19 cellular contexts compared by ENCODE assay signal in genomic region chr6:2181567-2181966, GRCh38.
DNase-seq lines count a peak whose midpoint lies in the region; ATAC-seq, FAIRE-seq and TF ChIP-seq lines count a peak whose summit lies in the region.
"Had no signal": no experiment of that assay in that cellular context is flagged by ENCODE, and none has a peak within 500 bp of the region (broad histone marks: within the 10 kb centered on the region; RNA-seq: fewer than 3 reads in every experiment).

No MANE protein-coding gene starts in this region.

- TF ChIP-seq POLR2A in GM12878 (IDR thresholded peaks at IDR 0.05; ENCODE audit: low read depth, low read length): no peak

- TF ChIP-seq EP300 in GM12878 (IDR thresholded peaks at IDR 0.05; ENCODE audit: borderline replicate concordance in 1 of 2, control insufficient read depth in 1 of 2, low read depth in 2 of 2, low read length in 2 of 2): no peak

- H3K9me3 ChIP-seq in GM12878 (replicated peaks; ENCODE audit: control insufficient read depth, insufficient read depth, low read length): no peaks in the 10 kb centered on the region; the same call in 2 of the 3 replicates
- H3K9me3 ChIP-seq: A549, HAP-1 had no signal

- no peak overlapping the region for H3K27ac ChIP-seq in GM12878 (ENCODE audit: control insufficient read depth, insufficient read depth)
- H3K27ac ChIP-seq: A549, C4-2B had no signal

- no peaks in the 10 kb centered on the region for H3K79me2 ChIP-seq in GM12878 (ENCODE audit: control insufficient read depth, insufficient read depth, low read length)

- no peaks in the 10 kb centered on the region for H3K36me3 Mint-ChIP-seq in activated T-helper 17 cell treated with anti-CD3 and anti-CD28 coated beads, Interleukin-2, amount 50 U/mL, for 72 hours (ENCODE audit: low read depth)
- peaks cover 9 to 13% of the 10 kb centered on the region in 2 donors for H3K36me3 Mint-ChIP-seq in stimulated activated naive B cell treated with anti-CD40 and anti-IgM and Interleukin-4, amounts not matched to agents 10 μg/mL and 1 μg/mL and 100 μg/mL, for 72 hours

- peak; percentile 23 for ATAC-seq in activated T-helper 17 cell treated with anti-CD3 and anti-CD28 coated beads, Interleukin-2, amount 50 U/mL, for 72 hours (replicated peaks)
- ATAC-seq in GM12878: no peak; the same call in 2 of the 3 replicates
- peak; percentile 42 to 63 for ATAC-seq in stimulated activated naive B cell treated with anti-CD40 and anti-IgM and Interleukin-4, amounts not matched to agents 10 μg/mL and 1 μg/mL and 100 μg/mL, for 72 hours (replicated peaks)
- ATAC-seq in HG03196 (IDR thresholded peaks at IDR 0.05; ENCODE audit: unreplicated experiment): no peak
- no peak for ATAC-seq in HG02970 (IDR thresholded peaks at IDR 0.05; ENCODE audit: low FRiP score, unreplicated experiment)
- ATAC-seq in GM19467 (IDR thresholded peaks at IDR 0.05; ENCODE audit: unreplicated experiment): no peak
- ATAC-seq: A549 had no signal

- H3K27me3 ChIP-seq in GM12878 (replicated peaks in 1 of 2; ENCODE audit: control insufficient read depth in 2 of 2, insufficient read depth in 2 of 2, low read length in 1 of 2): no peaks in the 10 kb centered on the region
- H3K27me3 ChIP-seq: BE2C had no signal

- FAIRE-seq in GM12878 (lab: Jason Lieb, UNC): no peak
- FAIRE-seq: A549, G401.6 had no signal

- no peak overlapping the region for H3K4me3 ChIP-seq in GM12878
- H3K4me3 ChIP-seq: A549, HAP-1 had no signal

- no TSS peak for BruUV-seq in GM12878 (replicated peaks; lab: Mats Ljungman, UMichigan)

- SMC1A ChIA-PET in GM12878 (lab: Charles Lee; ENCODE audit: uncharacterized antibody, unreplicated experiment): interaction anchor here (0.8 to 1.2 kb wide), 3 partner anchors 11 to 526 kb away, joined by 3 to 5 read pairs (median 3); no protein-coding TSS in a partner anchor

- no peak for TF ChIP-seq RAD21 in GM12878 (IDR thresholded peaks at IDR 0.05; ENCODE audit: insufficient read depth, low read depth, low read length)

- CTCF ChIA-PET in GM12878 (lab: Yijun Ruan, JAX): interaction anchor here (0.6 to 1.6 kb wide), 6 partner anchors 14 to 77 kb away, joined by 3 to 6 read pairs (median 4); no protein-coding TSS in a partner anchor

- peaks cover 3% of the 10 kb centered on the region; the same call in 1 of the 2 replicates for H4K20me1 ChIP-seq in GM12878 (ENCODE audit: control insufficient read depth, insufficient read depth)

- H3K4me1 Mint-ChIP-seq in activated T-helper 17 cell treated with anti-CD3 and anti-CD28 coated beads, Interleukin-2, amount 50 U/mL, for 72 hours: peaks cover 14% of the 10 kb centered on the region
- H3K4me1 Mint-ChIP-seq in stimulated activated naive B cell treated with anti-CD40 and anti-IgM and Interleukin-4, amounts not matched to agents 10 μg/mL and 1 μg/mL and 100 μg/mL, for 72 hours: peaks cover 8 to 12% of the 10 kb centered on the region in 2 donors

- H3K27me3 Mint-ChIP-seq in activated T-helper 17 cell treated with anti-CD3 and anti-CD28 coated beads, Interleukin-2, amount 50 U/mL, for 72 hours: no peaks in the 10 kb centered on the region
- no peaks in the 10 kb centered on the region for H3K27me3 Mint-ChIP-seq in stimulated activated naive B cell treated with anti-CD40 and anti-IgM and Interleukin-4, amounts not matched to agents 10 μg/mL and 1 μg/mL and 100 μg/mL, for 72 hours
- H3K27me3 Mint-ChIP-seq: CD4-positive, alpha-beta memory T cell had no signal

- DNase-seq in GM12878 (ENCODE audit: low read depth, low spot score) (no peak), left kidney (ENCODE audit: low read depth, low spot score) (peak; percentile 53), amniotic stem cell (lab: John Stamatoyannopoulos, UW) (no peak)
- no peak for DNase-seq in stimulated activated naive B cell treated with anti-CD40 and anti-IgM and Interleukin-4, amounts not matched to agents 10 μg/mL and 1 μg/mL and 100 μg/mL, for 72 hours
- DNase-seq: BE2C; CD4-positive, alpha-beta memory T cell; DMS79 treated with DMSO at 0.1 percent for 48 hours; EL; GOT3; HFFc6; IMR-90 had no signal

- intact Hi-C loops in GM12878 (cut with micrococcal nuclease; ENCODE audit: unreplicated experiment): no loop called here

- POLR2A ChIA-PET in GM12878 (lab: Charles Lee): no interaction called here

- H3K4me2 ChIP-seq in GM12878 (ENCODE audit: control insufficient read depth, insufficient read depth): no peak overlapping the region
- H3K4me2 ChIP-seq: A549 had no signal

- H3K4me1 ChIP-seq in GM12878 (ENCODE audit: control insufficient read depth, insufficient read depth, low read length): peaks cover 5% of the 10 kb centered on the region; the same call in 1 of the 2 replicates
- H3K4me1 ChIP-seq: A549, BE2C, HAP-1 had no signal

- H2AFZ ChIP-seq in GM12878 (ENCODE audit: control insufficient read depth, low read depth, low read length): no peak overlapping the region

- WGBS in GM12878 (ENCODE audit: insufficient coverage, insufficient replicate concordance, low lambda C conversion rate, missing lambda C conversion rate): 73% methylated on average over 2 of the region's 2 CpGs

- H3K27ac Mint-ChIP-seq in activated T-helper 17 cell treated with anti-CD3 and anti-CD28 coated beads, Interleukin-2, amount 50 U/mL, for 72 hours: no peak overlapping the region
- H3K27ac Mint-ChIP-seq in stimulated activated naive B cell treated with anti-CD40 and anti-IgM and Interleukin-4, amounts not matched to agents 10 μg/mL and 1 μg/mL and 100 μg/mL, for 72 hours: no peak overlapping the region
- H3K27ac Mint-ChIP-seq: CD4-positive, alpha-beta memory T cell; HFFc6 had no signal

- H3K36me3 ChIP-seq in GM12878 (ENCODE audit: control insufficient read depth in 2 of 2, insufficient read depth in 2 of 2, low read length in 1 of 2): no peaks in the 10 kb centered on the region
- H3K36me3 ChIP-seq: BE2C, HAP-1 had no signal

- TF ChIP-seq CTCF in GM12878 (IDR thresholded peaks at IDR 0.05 in 2 of 3, conservative IDR thresholded peaks at IDR 0.05 in 1 of 3; ENCODE audit: control insufficient read depth in 2 of 3, extremely low read depth in 1 of 3, insufficient read depth in 1 of 3, low read depth in 3 of 3, low read length in 3 of 3): no peak

- no peak overlapping the region for H3K9ac ChIP-seq in GM12878 (ENCODE audit: control insufficient read depth, insufficient read depth, low read length)

- peaks cover 7% of the 10 kb centered on the region for H3K9me3 Mint-ChIP-seq in activated T-helper 17 cell treated with anti-CD3 and anti-CD28 coated beads, Interleukin-2, amount 50 U/mL, for 72 hours
- H3K9me3 Mint-ChIP-seq in stimulated activated naive B cell treated with anti-CD40 and anti-IgM and Interleukin-4, amounts not matched to agents 10 μg/mL and 1 μg/mL and 100 μg/mL, for 72 hours: peaks cover 11% of the 10 kb centered on the region in 2 donors

- no peak overlapping the region for H3K4me3 Mint-ChIP-seq in activated T-helper 17 cell treated with anti-CD3 and anti-CD28 coated beads, Interleukin-2, amount 50 U/mL, for 72 hours
- H3K4me3 Mint-ChIP-seq in stimulated activated naive B cell treated with anti-CD40 and anti-IgM and Interleukin-4, amounts not matched to agents 10 μg/mL and 1 μg/mL and 100 μg/mL, for 72 hours: no peak overlapping the region
- H3K4me3 Mint-ChIP-seq: CD4-positive, alpha-beta memory T cell; HFFc6 had no signal

- in situ Hi-C loops in GM12878 (cut with MboI): no loop called here

- RAD21 ChIA-PET in GM12878 (lab: Charles Lee; ENCODE audit: unreplicated experiment): no interaction called here

TF ChIP-seq in GM12878, 131 proteins besides CTCF, POLR2A, EP300 and RAD21:
- TF ChIP-seq HSF1 (IDR thresholded peaks at IDR 0.05; ENCODE audit: low read depth, low read length): no peak
- TF ChIP-seq EZH2 (IDR thresholded peaks at IDR 0.05; ENCODE audit: borderline replicate concordance, control insufficient read depth, low read depth, low read length): no peak
- TF ChIP-seq RUNX3 (IDR thresholded peaks at IDR 0.05; ENCODE audit: low read length): peak; percentile 60
- TF ChIP-seq NKRF (conservative IDR thresholded peaks at IDR 0.05): no peak
- no peak for TF ChIP-seq FOXK2 (IDR thresholded peaks at IDR 0.05)
- no peak for TF ChIP-seq RELA (IDR thresholded peaks at IDR 0.05; ENCODE audit: borderline replicate concordance, partially characterized antibody)

Comparison
In these comparisons a context has a peak if more than half of its experiments do, and no peak if none do; other contexts are left out.
1. ATAC-seq: peak in activated T-helper 17 cell treated with anti-CD3 and anti-CD28 coated beads, Interleukin-2, amount 50 U/mL, for 72 hours (single experiment) and stimulated activated naive B cell treated with anti-CD40 and anti-IgM and Interleukin-4, amounts not matched to agents 10 μg/mL and 1 μg/mL and 100 μg/mL, for 72 hours (2 of 2); none in GM12878 (single experiment), HG03196 (single experiment), HG02970 (single experiment) and GM19467 (single experiment).